In genomic region chr3:31953636-31954035, GRCh38 we compare ENCODE assay signal across 27 cellular contexts. TPM values are rescaled to one million over a fixed set of nuclear protein-coding genes. Genes with fewer than 3 reads are reported as not detected.
"Had no signal": no experiment of that assay in that cellular context is flagged by ENCODE, and none has a peak within 500 bp of the region (broad histone marks: within the 10 kb centered on the region; RNA-seq: fewer than 3 reads in every experiment).

No MANE protein-coding gene starts in this region.

- H3K9me3 ChIP-seq: thyroid gland had no signal

- H3K4me3 ChIP-seq: breast epithelium, heart left ventricle, stomach, thyroid gland, upper lobe of left lung, vagina had no signal

- DNase-seq: activated CD4-positive, alpha-beta memory T cell treated with anti-CD3 and anti-CD28 coated beads for 36 hours; activated CD4-positive, alpha-beta T cell treated with anti-CD3 and anti-CD28 coated beads for 48 hours; activated CD8-positive, alpha-beta memory T cell treated with anti-CD3 and anti-CD28 coated beads, Interleukin-2, amount 50 U/mL, for 4 hours; activated effector memory CD4-positive, alpha-beta T cell treated with anti-CD3 and anti-CD28 coated beads, Interleukin-2, amount 50 U/mL, for 16 hours; activated naive CD4-positive, alpha-beta T cell treated with anti-CD3 and anti-CD28 coated beads, Interleukin-2, amount 10 ng/mL, durations not matched to agents 7 days and 5 days; activated T-cell treated with anti-CD3 and anti-CD28 coated beads, Interleukin-2, amount 50 U/mL, for 1 hour; amniotic stem cell; central memory CD4-positive, alpha-beta T cell; endodermal cell; foreskin keratinocyte; heart left ventricle; hypothalamus; immature natural killer cell; kidney; left colon; mesenchymal stem cell; natural killer cell; posterior cingulate gyrus; right cardiac atrium; stimulated activated CD4-positive, alpha-beta T cell treated with anti-CD3 and anti-CD28 coated beads, Interleukin-2, amount 100 ng/mL, for 48 hours; stomach; T-helper 9 cell; thyroid gland; upper lobe of left lung had no signal

- H3K36me3 ChIP-seq: breast epithelium, heart left ventricle, stomach, thyroid gland, upper lobe of left lung, vagina had no signal

- H3K27ac ChIP-seq: breast epithelium, foreskin keratinocyte, heart left ventricle, stomach, thyroid gland, upper lobe of left lung, vagina, VCaP had no signal

- H3K27me3 ChIP-seq: breast epithelium, foreskin keratinocyte, heart left ventricle, stomach, thyroid gland, upper lobe of left lung, vagina had no signal

RNA-seq across cellular contexts. Expression of gene ZNF860, which starts 27.9 kb away (rescaled TPM):
- polyA plus RNA-seq: immature natural killer cell had no signal
